In genomic region chr12:82858534-82858917, GRCh38 we compare ENCODE assay signal across 24 cellular contexts.
"Had no signal": no experiment of that assay in that cellular context is flagged by ENCODE, and none has a peak within 500 bp of the region (broad histone marks: within the 10 kb centered on the region; RNA-seq: fewer than 3 reads in every experiment).

No MANE protein-coding gene starts in this region.

- ATAC-seq: K562, T-helper 17 cell had no signal

- H3K9me3 Mint-ChIP-seq: activated CD4-positive, alpha-beta memory T cell treated with anti-CD3 and anti-CD28 coated beads, Interleukin-2, amount 10 ng/mL, durations not matched to agents 7 days and 5 days; activated CD4-positive, alpha-beta T cell treated with anti-CD3 and anti-CD28 coated beads, Interleukin-2, amount 10 ng/mL, durations not matched to agents 7 days and 5 days had no signal

- H3K9me3 ChIP-seq: adrenal gland, breast epithelium had no signal

- H3K4me1 Mint-ChIP-seq: activated CD4-positive, alpha-beta memory T cell treated with anti-CD3 and anti-CD28 coated beads, Interleukin-2, amount 10 ng/mL, durations not matched to agents 7 days and 5 days; activated CD4-positive, alpha-beta T cell treated with anti-CD3 and anti-CD28 coated beads, Interleukin-2, amount 10 ng/mL, durations not matched to agents 7 days and 5 days; activated naive CD8-positive, alpha-beta T cell treated with anti-CD3 and anti-CD28 coated beads, Interleukin-2, amount 10 ng/mL, durations not matched to agents 7 days and 5 days had no signal

- H3K36me3 Mint-ChIP-seq: activated naive CD8-positive, alpha-beta T cell treated with anti-CD3 and anti-CD28 coated beads, Interleukin-2, amount 10 ng/mL, durations not matched to agents 7 days and 5 days had no signal

- H3K4me1 ChIP-seq: adrenal gland, breast epithelium had no signal

- FAIRE-seq: K562, TTC549 had no signal

- H3K4me3 Mint-ChIP-seq: activated CD4-positive, alpha-beta memory T cell treated with anti-CD3 and anti-CD28 coated beads, Interleukin-2, amount 10 ng/mL, durations not matched to agents 7 days and 5 days; activated CD4-positive, alpha-beta T cell treated with anti-CD3 and anti-CD28 coated beads, Interleukin-2, amount 10 ng/mL, durations not matched to agents 7 days and 5 days; activated naive CD8-positive, alpha-beta T cell treated with anti-CD3 and anti-CD28 coated beads, Interleukin-2, amount 10 ng/mL, durations not matched to agents 7 days and 5 days; T-helper 17 cell had no signal

- H3K27me3 ChIP-seq: adrenal gland, breast epithelium had no signal

- H3K27ac ChIP-seq: adrenal gland, breast epithelium had no signal

- H3K27me3 Mint-ChIP-seq: activated CD4-positive, alpha-beta memory T cell treated with anti-CD3 and anti-CD28 coated beads, Interleukin-2, amount 10 ng/mL, durations not matched to agents 7 days and 5 days; activated CD4-positive, alpha-beta T cell treated with anti-CD3 and anti-CD28 coated beads, Interleukin-2, amount 10 ng/mL, durations not matched to agents 7 days and 5 days; activated naive CD8-positive, alpha-beta T cell treated with anti-CD3 and anti-CD28 coated beads, Interleukin-2, amount 10 ng/mL, durations not matched to agents 7 days and 5 days; T-helper 17 cell had no signal

- DNase-seq: activated CD4-positive, alpha-beta memory T cell treated with anti-CD3 and anti-CD28 coated beads, Interleukin-2, amount 10 ng/mL, durations not matched to agents 7 days and 5 days; activated CD4-positive, alpha-beta T cell treated with anti-CD3 and anti-CD28 coated beads, Interleukin-2, amount 10 ng/mL, durations not matched to agents 7 days and 5 days; activated CD4-positive, CD25-positive, alpha-beta regulatory T cell; activated CD8-positive, alpha-beta memory T cell treated with anti-CD3 and anti-CD28 coated beads, Interleukin-2, amount 50 U/mL, for 4 hours; activated naive CD4-positive, alpha-beta T cell treated with anti-CD3 and anti-CD28 coated beads, Interleukin-2, amount 50 U/mL, for 16 hours; activated naive CD8-positive, alpha-beta T cell treated with anti-CD3 and anti-CD28 coated beads, Interleukin-2, amount 10 ng/mL, durations not matched to agents 7 days and 5 days; activated T-cell treated with anti-CD3 and anti-CD28 coated beads, Interleukin-2, amount 50 U/mL, for 1 hour; adrenal gland; aorta; caudate nucleus; Karpas-422; MM.1S; NCI-H1105; NCI-H1436; NCI-H1694 treated with DMSO at 0.1 percent for 48 hours; NCI-H2081; NCI-H510A treated with DMSO at 0.1 percent for 48 hours; NCI-H69; SIG-M5; T-helper 17 cell; T1000 had no signal

- H3K4me3 ChIP-seq: adrenal gland, breast epithelium, K562 had no signal

- H3K27ac Mint-ChIP-seq: activated CD4-positive, alpha-beta memory T cell treated with anti-CD3 and anti-CD28 coated beads, Interleukin-2, amount 10 ng/mL, durations not matched to agents 7 days and 5 days; activated CD4-positive, alpha-beta T cell treated with anti-CD3 and anti-CD28 coated beads, Interleukin-2, amount 10 ng/mL, durations not matched to agents 7 days and 5 days; activated naive CD8-positive, alpha-beta T cell treated with anti-CD3 and anti-CD28 coated beads, Interleukin-2, amount 10 ng/mL, durations not matched to agents 7 days and 5 days; T-helper 17 cell had no signal

- H3K36me3 ChIP-seq: adrenal gland, breast epithelium had no signal
